In the genomic region with DNA sequence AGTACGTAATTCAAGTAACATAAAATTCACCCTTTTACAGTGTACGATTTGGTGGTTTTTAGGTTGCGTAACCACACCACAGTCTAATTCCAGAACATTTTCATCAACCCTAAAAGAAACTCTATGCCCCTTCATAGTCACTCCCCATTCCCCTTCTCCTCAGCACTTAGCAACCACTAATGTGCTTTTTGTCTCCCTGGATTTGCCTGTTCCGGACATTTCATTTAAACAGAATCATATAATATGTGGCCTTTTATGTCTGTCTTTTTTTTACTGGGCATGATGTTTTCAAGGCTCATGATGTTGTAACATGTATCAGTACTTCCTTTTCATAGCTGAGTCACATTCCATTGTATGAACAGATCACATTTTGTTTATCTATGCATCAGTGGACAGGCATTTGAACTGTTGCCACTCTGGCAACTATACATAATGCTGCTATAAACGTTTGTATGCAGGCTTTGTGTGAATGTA, we compare ENCODE assay signal across 16 cellular contexts. TPM values are rescaled to one million over a fixed set of nuclear protein-coding genes. Genes with fewer than 3 reads are reported as not detected.
A peak's percentile ranks its signal among the peaks of the same experiment; 100 is the strongest.
DNase-seq lines count a peak whose midpoint lies in the region; ATAC-seq and TF ChIP-seq lines count a peak whose summit lies in the region.
"Had no signal": no experiment of that assay in that cellular context is flagged by ENCODE, and none has a peak within 500 bp of the region (broad histone marks: within the 10 kb centered on the region; RNA-seq: fewer than 3 reads in every experiment).

No MANE protein-coding gene starts in this region.

- peak overlapping the region; percentile 62 for H3K27ac ChIP-seq in osteoblast (ENCODE audit: low read depth, low read length)

- no peaks in the 10 kb centered on the region for H3K36me3 ChIP-seq in osteoblast (ENCODE audit: insufficient read depth, low read length)

- no peaks in the 10 kb centered on the region for H3K27me3 ChIP-seq in osteoblast (ENCODE audit: insufficient read depth, low read length)

- H3K4me1 ChIP-seq in osteoblast (ENCODE audit: insufficient read depth, low read length) = peaks cover 17% of the 10 kb centered on the region

- peak overlapping the region; percentile 48 for H2AFZ ChIP-seq in osteoblast (ENCODE audit: low read length)

- no peaks in the 10 kb centered on the region for H4K20me1 ChIP-seq in osteoblast (ENCODE audit: insufficient read depth, low read length)

- H3K4me3 ChIP-seq in choroid plexus epithelial cell (ENCODE audit: low read depth, low read length) = no peak overlapping the region
- H3K4me3 ChIP-seq in osteoblast (ENCODE audit: insufficient read depth, low read length) = no peak overlapping the region

- ATAC-seq in HG03097 (IDR thresholded peaks at IDR 0.05; ENCODE audit: low FRiP score, unreplicated experiment) = no peak
- ATAC-seq: activated CD8-positive, alpha-beta T cell treated with anti-CD3 and anti-CD28 coated beads for 36 hours; stimulated activated naive CD8-positive, alpha-beta T cell treated with anti-CD3 and anti-CD28 coated beads, Interleukin-15, Interleukin-2, amounts not matched to agents 100 U/mL and 50 U/mL, for 24 hours had no signal

- H3K79me2 ChIP-seq in osteoblast (ENCODE audit: insufficient read depth, low read length) = no peaks in the 10 kb centered on the region

- peaks cover 5% of the 10 kb centered on the region for H3K9me3 ChIP-seq in osteoblast (ENCODE audit: low read depth, low read length)

- peak overlapping the region; percentile 45 for H3K4me2 ChIP-seq in osteoblast (ENCODE audit: insufficient read depth, low read length)

- DNase-seq in GF-D8 (lab: John Stamatoyannopoulos, UW) = peak; percentile 6
- peak; percentile 1 for DNase-seq in NCI-H526 treated with DMSO at 0.1 percent for 48 hours (lab: John Stamatoyannopoulos, UW)
- DNase-seq in choroid plexus epithelial cell (ENCODE audit: low read depth) = peak; percentile 76
- peak; percentile 49 for DNase-seq in osteoblast (ENCODE audit: insufficient read length, low spot score, missing footprints)
- DNase-seq in NCI-H2227 (lab: John Stamatoyannopoulos, UW; ENCODE audit: unreplicated experiment) = no peak
- no peak for DNase-seq in epidermal melanocyte (ENCODE audit: insufficient read length, low spot score)
- no peak for DNase-seq in OCI-M1 (lab: John Stamatoyannopoulos, UW)
- DNase-seq: activated CD8-positive, alpha-beta T cell treated with anti-CD3 and anti-CD28 coated beads for 36 hours; glutamatergic neuron; GOT3; midbrain; NCI-H1436 treated with DMSO at 0.1 percent for 48 hours; Right ventricle myocardium superior; stimulated activated CD4-positive, alpha-beta T cell treated with anti-CD3 and anti-CD28 coated beads, Interleukin-15, amount 100 ng/mL, for 24 hours; stimulated activated naive CD8-positive, alpha-beta T cell treated with anti-CD3 and anti-CD28 coated beads, Interleukin-15, Interleukin-2, amounts not matched to agents 100 U/mL and 50 U/mL, for 24 hours had no signal

- TF ChIP-seq CTCF in choroid plexus epithelial cell (conservative IDR thresholded peaks at IDR 0.05; ENCODE audit: low read depth, low read length) (no peak), osteoblast (IDR thresholded peaks at IDR 0.05; ENCODE audit: extremely low read depth, low read depth, low read length) (no peak)

RNA-seq across cellular contexts. Expression of a gene that starts 20.8 kb away (rescaled TPM):
- 2.9 and 3.2 TPM in 2 replicates for total RNA-seq in osteoblast

Comparison
In these comparisons a context has a peak if more than half of its experiments do, and no peak if none do; other contexts are left out.
1. DNase-seq: peak in GF-D8 (single experiment), NCI-H526 treated with DMSO at 0.1 percent for 48 hours (single experiment), choroid plexus epithelial cell (single experiment) and osteoblast (single experiment); none in NCI-H2227 (single experiment), epidermal melanocyte (single experiment) and OCI-M1 (single experiment).